In genomic region chr10:65358565-65358964, GRCh38 we compare ENCODE assay signal across 10 cellular contexts.
DNase-seq lines count a peak whose midpoint lies in the region; ATAC-seq and TF ChIP-seq lines count a peak whose summit lies in the region.
"Had no signal": no experiment of that assay in that cellular context is flagged by ENCODE, and none has a peak within 500 bp of the region (broad histone marks: within the 10 kb centered on the region; RNA-seq: fewer than 3 reads in every experiment).

No MANE protein-coding gene starts in this region.

- no TSS peak for BruUV-seq in A673 (replicated peaks; lab: Mats Ljungman, UMichigan)

- H3K36me3 ChIP-seq in A673 (ENCODE audit: insufficient read depth, low read length, poor library complexity, severe bottlenecking) (no peaks in the 10 kb centered on the region), WERI-Rb-1 (no peaks in the 10 kb centered on the region)
- H3K36me3 ChIP-seq: vagina had no signal

- TF ChIP-seq CTCF in A673 (conservative IDR thresholded peaks at IDR 0.05; ENCODE audit: low read depth, low read length) (peak; percentile 43), WERI-Rb-1 (IDR thresholded peaks at IDR 0.05; ENCODE audit: low read depth, low read length) (peak; percentile 69)

- POLR2A ChIA-PET in A673 (lab: Charles Lee; ENCODE audit: low non-redundant PET) = no interaction called here
- POLR2A ChIA-PET in HEK293T (lab: Yijun Ruan, JAX) = no interaction called here

- intact Hi-C loops in A673 (cut with micrococcal nuclease; ENCODE audit: unreplicated experiment) = no loop called here

- ATAC-seq in GM18519 (IDR thresholded peaks at IDR 0.05; ENCODE audit: low FRiP score, unreplicated experiment) (no peak), GM18870 (IDR thresholded peaks at IDR 0.05; ENCODE audit: unreplicated experiment) (no peak)

- no peaks in the 10 kb centered on the region for H3K4me1 ChIP-seq in A673 (ENCODE audit: insufficient read depth, low read length, poor library complexity, severe bottlenecking)
- H3K4me1 ChIP-seq: vagina had no signal

- H3K9me3 ChIP-seq in A673 (ENCODE audit: low read depth, low read length, poor library complexity, severe bottlenecking) (no peaks in the 10 kb centered on the region), WERI-Rb-1 (ENCODE audit: severe bottlenecking) (no peaks in the 10 kb centered on the region)
- H3K9me3 ChIP-seq: vagina had no signal

- no peaks in the 10 kb centered on the region for H3K27me3 ChIP-seq in A673 (replicated peaks; ENCODE audit: insufficient read depth, low read depth, low read length, poor library complexity)
- no peaks in the 10 kb centered on the region for H3K27me3 ChIP-seq in WERI-Rb-1 (ENCODE audit: insufficient read depth, low read depth, severe bottlenecking)
- H3K27me3 ChIP-seq: vagina had no signal

- peak; percentile 1 for DNase-seq in A673 (ENCODE audit: low spot score)
- DNase-seq in HEK293T (ENCODE audit: extremely low spot score) = peak; percentile 13
- DNase-seq in WERI-Rb-1 = peak; percentile 46
- DNase-seq in iris pigment epithelial cell (ENCODE audit: low read depth) = peak; percentile 28
- no peak for DNase-seq in MV-4-11 (lab: John Stamatoyannopoulos, UW)
- DNase-seq in activated gamma-delta T cell treated with Interleukin-2 at 50 U/mL for 16 hours = no peak
- DNase-seq: DMS153 had no signal

- CTCF ChIA-PET in A673 (lab: Charles Lee) = no interaction called here
- CTCF ChIA-PET in HEK293T (lab: Yijun Ruan, JAX) = no interaction called here

- H3K27ac ChIP-seq in A673 (ENCODE audit: low read depth, low read length, poor library complexity, severe bottlenecking) (no peak overlapping the region), WERI-Rb-1 (no peak overlapping the region)
- H3K27ac ChIP-seq: vagina had no signal

- no peak overlapping the region for H3K4me3 ChIP-seq in A673 (ENCODE audit: low read depth, low read length, poor library complexity, severe bottlenecking)
- H3K4me3 ChIP-seq in WERI-Rb-1 (ENCODE audit: low read depth, low read length) = no peak overlapping the region
- H3K4me3 ChIP-seq: vagina had no signal

TF ChIP-seq in HEK293T, 16 proteins besides CTCF, POLR2A, EP300 and RAD21:
- no peak for TF ChIP-seq CTBP1 (IDR thresholded peaks at IDR 0.05; ENCODE audit: borderline replicate concordance)
- no peak for TF ChIP-seq BHLHE40 (IDR thresholded peaks at IDR 0.05; ENCODE audit: borderline replicate concordance)
- no peak for TF ChIP-seq HDGF (IDR thresholded peaks at IDR 0.05; ENCODE audit: borderline replicate concordance)
- no peak for TF ChIP-seq ZNF384 (IDR thresholded peaks at IDR 0.05)
- no peak for TF ChIP-seq TARDBP (IDR thresholded peaks at IDR 0.05)
- TF ChIP-seq ELF4 (IDR thresholded peaks at IDR 0.05) = no peak
- TF ChIP-seq NFRKB (IDR thresholded peaks at IDR 0.05) = no peak
- no peak for TF ChIP-seq L3MBTL2 (conservative IDR thresholded peaks at IDR 0.05)
- TF ChIP-seq SP1 (IDR thresholded peaks at IDR 0.05) = no peak
- no peak for TF ChIP-seq FOXM1 (IDR thresholded peaks at IDR 0.05; ENCODE audit: borderline replicate concordance)

Comparison
In these comparisons a context has a peak if more than half of its experiments do, and no peak if none do; other contexts are left out.
1. DNase-seq: peak in A673 (single experiment), HEK293T (single experiment), WERI-Rb-1 (single experiment) and iris pigment epithelial cell (single experiment); none in MV-4-11 (single experiment) and activated gamma-delta T cell treated with Interleukin-2 at 50 U/mL for 16 hours (single experiment).